Comparison of ENCODE assay signal across 19 cellular contexts in genomic region chr19:10262771-10263170, GRCh38.
"Had no signal": no experiment of that assay in that cellular context is flagged by ENCODE, and none has a peak within 500 bp of the region (broad histone marks: within the 10 kb centered on the region; RNA-seq: fewer than 3 reads in every experiment).

No MANE protein-coding gene starts in this region.

- ATAC-seq: left lung; stimulated activated naive CD8-positive, alpha-beta T cell treated with anti-CD3 and anti-CD28 coated beads, Interleukin-15, amount 100 ng/mL, for 72 hours had no signal

- FAIRE-seq: keratinocyte had no signal

- H3K9me3 Mint-ChIP-seq: activated B cell treated with CpG ODN at 0.5 μM for 24 hours; activated CD4-positive, alpha-beta T cell treated with anti-CD3 and anti-CD28 coated beads, Interleukin-2, amount 10 ng/mL, durations not matched to agents 24 days and 14 days; activated naive CD8-positive, alpha-beta T cell treated with anti-CD3 and anti-CD28 coated beads, Interleukin-2, amount 10 ng/mL, durations not matched to agents 7 days and 5 days; naive B cell; stimulated activated naive CD8-positive, alpha-beta T cell treated with anti-CD3 and anti-CD28 coated beads, Interleukin-15, amount 100 ng/mL, for 72 hours; T-helper 2 cell treated with Interferon-gamma antibody and Interleukin-4, amounts not matched to agents 5 μg/mL and 100 μg/mL, for 36 hours had no signal

- H3K4me3 Mint-ChIP-seq: activated B cell treated with CpG ODN at 0.5 μM for 24 hours; activated CD4-positive, alpha-beta T cell treated with anti-CD3 and anti-CD28 coated beads, Interleukin-2, amount 10 ng/mL, durations not matched to agents 24 days and 14 days; activated naive CD8-positive, alpha-beta T cell treated with anti-CD3 and anti-CD28 coated beads, Interleukin-2, amount 10 ng/mL, durations not matched to agents 7 days and 5 days; naive B cell; stimulated activated naive CD8-positive, alpha-beta T cell treated with anti-CD3 and anti-CD28 coated beads, Interleukin-15, amount 100 ng/mL, for 72 hours; T-helper 2 cell treated with Interferon-gamma antibody and Interleukin-4, amounts not matched to agents 5 μg/mL and 100 μg/mL, for 36 hours had no signal

- H3K27me3 Mint-ChIP-seq: activated B cell treated with CpG ODN at 0.5 μM for 24 hours; activated CD4-positive, alpha-beta T cell treated with anti-CD3 and anti-CD28 coated beads, Interleukin-2, amount 10 ng/mL, durations not matched to agents 24 days and 14 days; activated naive CD8-positive, alpha-beta T cell treated with anti-CD3 and anti-CD28 coated beads, Interleukin-2, amount 10 ng/mL, durations not matched to agents 7 days and 5 days; naive B cell; stimulated activated naive CD8-positive, alpha-beta T cell treated with anti-CD3 and anti-CD28 coated beads, Interleukin-15, amount 100 ng/mL, for 72 hours had no signal

- H3K4me1 ChIP-seq: parathyroid adenoma, testis had no signal

- H3K27ac ChIP-seq: epithelial cell of prostate, left lung, parathyroid adenoma, testis, upper lobe of left lung had no signal

- DNase-seq: activated B cell treated with CpG ODN at 0.5 μM for 24 hours; activated CD4-positive, alpha-beta T cell treated with anti-CD3 and anti-CD28 coated beads, Interleukin-2, amount 10 ng/mL, durations not matched to agents 24 days and 14 days; activated CD8-positive, alpha-beta memory T cell treated with anti-CD3 and anti-CD28 coated beads for 24 hours; activated naive CD4-positive, alpha-beta T cell; activated naive CD8-positive, alpha-beta T cell treated with anti-CD3 and anti-CD28 coated beads, Interleukin-2, amount 10 ng/mL, durations not matched to agents 7 days and 5 days; anterior cingulate cortex; cerebellar nuclear complex; dermis blood vessel endothelial cell; left lung; mammary epithelial cell; naive B cell; stimulated activated CD4-positive, alpha-beta T cell treated with anti-CD3 and anti-CD28 coated beads, Interleukin-1b, Interleukin-23, amount 100 ng/mL, for 48 hours; stimulated activated naive CD8-positive, alpha-beta T cell treated with anti-CD3 and anti-CD28 coated beads, Interleukin-15, amount 100 ng/mL, for 72 hours; testis; upper lobe of left lung had no signal

- H3K9me3 ChIP-seq: left lung, testis, upper lobe of left lung had no signal

- H3K27ac Mint-ChIP-seq: activated B cell treated with CpG ODN at 0.5 μM for 24 hours; activated naive CD8-positive, alpha-beta T cell treated with anti-CD3 and anti-CD28 coated beads, Interleukin-2, amount 10 ng/mL, durations not matched to agents 7 days and 5 days; naive B cell; T-helper 2 cell treated with Interferon-gamma antibody and Interleukin-4, amounts not matched to agents 5 μg/mL and 100 μg/mL, for 36 hours had no signal

- H3K4me3 ChIP-seq: left lung, testis, upper lobe of left lung had no signal

- H3K27me3 ChIP-seq: left lung, testis, upper lobe of left lung had no signal
